8 cellular contexts compared by ENCODE assay signal in genomic region chr1:19484338-19484792, GRCh38. TPM values are rescaled to one million over a fixed set of nuclear protein-coding genes. Genes with fewer than 3 reads are reported as not detected.
DNase-seq lines count a peak whose midpoint lies in the region; TF ChIP-seq lines count a peak whose summit lies in the region.

No MANE protein-coding gene starts in this region.

- in situ Hi-C loops in G401 (cut with HindIII; ENCODE audit: low sequenced_read_pairs) = no loop called here

- peak overlapping the region; percentile 84 for H3K27ac ChIP-seq in KOPT-K1 (ENCODE audit: low read depth, low read length, poor library complexity, severe bottlenecking)
- peak overlapping the region in 4 of 5 donors; percentile 92 to 100 (median 95) for H3K27ac ChIP-seq in adrenal gland
- H3K27ac ChIP-seq in substantia nigra (ENCODE audit: low read depth, low read length, poor library complexity, severe bottlenecking) = peak overlapping the region; percentile 84

- intact Hi-C loops in adrenal gland (cut with DNase I) = loop anchor here (10.0 kb wide), 2 partner anchors 160 to 170 kb away; partner anchors contain the start of gene NBL1 (in 1 of the 2)

- DNase-seq in AG04449 (ENCODE audit: low read depth, low spot score) (no peak), adrenal gland (peak in 4 of 7 donors; percentile 33 to 62 (median 40)), left kidney (ENCODE audit: low read depth, low spot score) (peak; percentile 61), substantia nigra (lab: John Stamatoyannopoulos, UW) (no peak), NCI-H2107 (lab: John Stamatoyannopoulos, UW) (no peak), G401 (ENCODE audit: low spot score) (no peak)
- DNase-seq in activated CD4-positive, CD25-positive, alpha-beta regulatory T cell (lab: John Stamatoyannopoulos, UW) = no peak

- no peak for TF ChIP-seq POLR2A in adrenal gland (IDR thresholded peaks at IDR 0.05)

- H3K4me1 ChIP-seq in adrenal gland (replicated peaks in 1 of 2) = peaks cover 20 to 70% of the 10 kb centered on the region in 2 donors

- CTCF ChIA-PET in AG04449 (lab: Yijun Ruan, JAX) = interaction anchor here (1.0 to 1.3 kb wide), 5 partner anchors 94 to 176 kb away, joined by 3 to 5 read pairs (median 3); no protein-coding TSS in a partner anchor

- H3K4me3 ChIP-seq in AG04449 (ENCODE audit: low read depth, low read length) = peak overlapping the region; percentile 84
- peak overlapping the region; percentile 30 to 98 (median 86) for H3K4me3 ChIP-seq in adrenal gland

- H3K27me3 ChIP-seq in adrenal gland = no peaks in the 10 kb centered on the region

- POLR2A ChIA-PET in AG04449 (lab: Yijun Ruan, JAX) = no interaction called here

- no peaks in the 10 kb centered on the region for H3K9me3 ChIP-seq in KOPT-K1 (ENCODE audit: insufficient read depth, low read length, poor library complexity, severe bottlenecking)
- no peaks in the 10 kb centered on the region for H3K9me3 ChIP-seq in adrenal gland (replicated peaks in 1 of 3)

- WGBS in adrenal gland, 4 donors = 0 to 3% (median 1%) methylated on average over 11 to 32 of the region's 32 CpGs

- H3K36me3 ChIP-seq in KOPT-K1 (ENCODE audit: insufficient read depth, low read length) (peaks cover 30% of the 10 kb centered on the region; the same call in 1 of the 2 replicates), adrenal gland (replicated peaks in 1 of 2) (peaks cover 0 to 7% of the 10 kb centered on the region in 2 donors)

- TF ChIP-seq CTCF in AG04449 (IDR thresholded peaks at IDR 0.05; ENCODE audit: insufficient read depth, low read length, missing control alignments) = no peak
- TF ChIP-seq CTCF in adrenal gland (IDR thresholded peaks at IDR 0.05) = peak in 2 of 6 experiments; percentile 9 to 21

RNA-seq across cellular contexts. Expression of gene CAPZB, which starts 1.0 kb away (rescaled TPM):
- total RNA-seq in adrenal gland = 100 to 1,000 TPM; 110 to 386 (median 204) TPM
- 100 to 1,000 TPM; 156 to 314 (median 171) TPM for polyA plus RNA-seq in adrenal gland
- total RNA-seq in G401 (2014; rRNA removed; shearing (Covaris generic)) = 342 and 345 TPM in 2 replicates

Comparison
In these comparisons a context has a peak if more than half of its experiments do, and no peak if none do; other contexts are left out.
1. DNase-seq: peak in adrenal gland (4 of 7) and left kidney (single experiment); none in AG04449 (single experiment), substantia nigra (0 of 49), NCI-H2107 (single experiment), G401 (single experiment) and activated CD4-positive, CD25-positive, alpha-beta regulatory T cell (0 of 4).
2. Peak in every context shown above with its lines, with median percentiles within 50 percentile points of each other: H3K27ac ChIP-seq.